In the genomic region with DNA sequence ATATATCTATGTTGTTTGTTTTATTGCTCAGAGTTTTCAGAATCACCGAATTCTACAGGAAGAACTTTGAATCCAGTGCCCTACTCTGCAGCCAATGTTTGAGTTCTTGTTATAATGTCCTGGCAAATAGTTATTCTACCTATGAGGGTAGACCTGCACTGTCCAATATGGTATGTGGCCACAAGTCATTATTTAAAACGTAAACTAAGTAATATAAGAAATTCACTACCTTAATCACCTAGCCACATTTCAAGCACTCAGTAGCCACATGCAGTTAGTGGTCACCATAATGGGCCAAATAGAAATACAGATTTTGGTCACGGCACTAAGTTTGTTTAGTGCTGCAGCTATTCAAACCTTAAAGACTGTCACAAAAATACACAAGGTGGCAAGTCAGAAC, we compare ENCODE assay signal across 25 cellular contexts. TPM values are rescaled to one million over a fixed set of nuclear protein-coding genes. Genes with fewer than 3 reads are reported as not detected.
A peak's percentile ranks its signal among the peaks of the same experiment; 100 is the strongest.
DNase-seq lines count a peak whose midpoint lies in the region; ATAC-seq and TF ChIP-seq lines count a peak whose summit lies in the region.
"Had no signal": no experiment of that assay in that cellular context is flagged by ENCODE, and none has a peak within 500 bp of the region (broad histone marks: within the 10 kb centered on the region; RNA-seq: fewer than 3 reads in every experiment).

No MANE protein-coding gene starts in this region.

- peaks cover 1% of the 10 kb centered on the region for H3K36me3 Mint-ChIP-seq in chondrocyte (ENCODE audit: low read depth)

- H3K27ac Mint-ChIP-seq in chondrocyte (ENCODE audit: unreplicated experiment), result peak overlapping the region; percentile 77
- H3K27ac Mint-ChIP-seq: CD8-positive, alpha-beta T cell; HFFc6 had no signal

- no peaks in the 10 kb centered on the region for H3K27me3 Mint-ChIP-seq in chondrocyte (ENCODE audit: low read depth)

- H3K9me3 ChIP-seq in DND-41 (ENCODE audit: insufficient read depth, low read length, severe bottlenecking), result no peaks in the 10 kb centered on the region
- no peaks in the 10 kb centered on the region for H3K9me3 ChIP-seq in osteoblast (ENCODE audit: low read depth, low read length)
- H3K9me3 ChIP-seq: A549, Caco-2, HAP-1 had no signal

- H3K4me1 Mint-ChIP-seq in chondrocyte (ENCODE audit: low read depth), result peaks cover 8% of the 10 kb centered on the region

- H2AFZ ChIP-seq in DND-41 (ENCODE audit: low read depth, low read length) (no peak overlapping the region), osteoblast (ENCODE audit: low read length) (no peak overlapping the region)

- H3K27ac ChIP-seq in DND-41 (ENCODE audit: low read length), result peak overlapping the region; percentile 70
- H3K27ac ChIP-seq in osteoblast (ENCODE audit: low read depth, low read length), result no peak overlapping the region
- H3K27ac ChIP-seq: A549, C4-2B had no signal

- DNase-seq in DND-41 (no peak), chondrocyte (ENCODE audit: low spot score) (no peak), osteoblast (ENCODE audit: insufficient read length, low spot score, missing footprints) (no peak), NCI-H2196 treated with DMSO at 0.1 percent for 48 hours (lab: John Stamatoyannopoulos, UW; ENCODE audit: unreplicated experiment) (no peak), GM03348 (ENCODE audit: low spot score) (no peak), inferior parietal cortex (ENCODE audit: extremely low spot score) (no peak)
- DNase-seq: AML-193; Caco-2; CD8-positive, alpha-beta T cell; EL; GDM1; GOT3; HFFc6; NCI-H1105 treated with DMSO at 0.1 percent for 48 hours; NCI-H146; NCI-H2029; NCI-H446 treated with DMSO at 0.1 percent for 48 hours; NCI-H526 treated with DMSO at 0.1 percent for 48 hours; Right ventricle myocardium superior; RPMI8226 had no signal

- H3K79me2 ChIP-seq in DND-41 (ENCODE audit: insufficient read depth, low read length) (peaks cover 99% of the 10 kb centered on the region), osteoblast (ENCODE audit: insufficient read depth, low read length) (peaks cover 46% of the 10 kb centered on the region)

- no peaks in the 10 kb centered on the region for H3K9me3 Mint-ChIP-seq in chondrocyte (ENCODE audit: low read depth)
- H3K9me3 Mint-ChIP-seq: CD8-positive, alpha-beta T cell; HFFc6 had no signal

- H4K20me1 ChIP-seq in DND-41 (ENCODE audit: insufficient read depth, low read length) (peaks cover 6% of the 10 kb centered on the region; the same call in 1 of the 2 replicates), osteoblast (ENCODE audit: insufficient read depth, low read length) (no peaks in the 10 kb centered on the region)

- H3K36me3 ChIP-seq in DND-41 (ENCODE audit: insufficient read depth, low read length) (no peaks in the 10 kb centered on the region), osteoblast (ENCODE audit: insufficient read depth, low read length) (no peaks in the 10 kb centered on the region)
- H3K36me3 ChIP-seq: HAP-1 had no signal

- ATAC-seq in DND-41 (ENCODE audit: insufficient read depth, low read depth) (no peak), GM21723 (IDR thresholded peaks at IDR 0.05; ENCODE audit: unreplicated experiment) (peak; percentile 24)
- ATAC-seq: A549; CD8-positive, alpha-beta T cell; K562 had no signal

- TF ChIP-seq CTCF in DND-41 (IDR thresholded peaks at IDR 0.05; ENCODE audit: borderline replicate concordance, extremely low read depth, low read length, poor library complexity, severe bottlenecking) (no peak), chondrocyte (IDR thresholded peaks at IDR 0.05) (no peak), osteoblast (IDR thresholded peaks at IDR 0.05; ENCODE audit: extremely low read depth, low read depth, low read length) (no peak)

- H3K4me3 ChIP-seq in DND-41 (ENCODE audit: low read depth in 1 of 2, low read length in 2 of 2) (peak overlapping the region in 1 of 2 experiments; percentile 34; a peak in 2 of 4 replicates), osteoblast (ENCODE audit: insufficient read depth, low read length) (no peak overlapping the region)
- H3K4me3 ChIP-seq: A549, HAP-1, K562 had no signal

- H3K4me1 ChIP-seq in DND-41 (ENCODE audit: insufficient read depth, low read length) (peaks cover 35% of the 10 kb centered on the region), osteoblast (ENCODE audit: insufficient read depth, low read length) (peaks cover 3% of the 10 kb centered on the region)
- H3K4me1 ChIP-seq: A549, Caco-2, HAP-1 had no signal

- H3K9ac ChIP-seq in DND-41 (ENCODE audit: low read depth, low read length), result peak overlapping the region; percentile 42

- no peak overlapping the region for H3K4me3 Mint-ChIP-seq in chondrocyte (ENCODE audit: unreplicated experiment)
- H3K4me3 Mint-ChIP-seq: CD8-positive, alpha-beta T cell; HFFc6 had no signal

- H3K27me3 ChIP-seq in DND-41 (ENCODE audit: insufficient read depth, low read length, poor library complexity) (no peaks in the 10 kb centered on the region), osteoblast (ENCODE audit: insufficient read depth, low read length) (no peaks in the 10 kb centered on the region)

- peak overlapping the region; percentile 52 for H3K4me2 ChIP-seq in DND-41 (ENCODE audit: insufficient read depth, low read length)
- peak overlapping the region; percentile 49 for H3K4me2 ChIP-seq in osteoblast (ENCODE audit: insufficient read depth, low read length)
- H3K4me2 ChIP-seq: A549 had no signal

RNA-seq across cellular contexts. Expression of a gene that starts 26.4 kb away (rescaled TPM):
- total RNA-seq in chondrocyte, result 25.9 to 28.8 TPM (median 27.8 TPM) in 3 replicates
- total RNA-seq in osteoblast, result 93.0 and 93.1 TPM in 2 replicates
